17 cellular contexts compared by ENCODE assay signal in the genomic region with DNA sequence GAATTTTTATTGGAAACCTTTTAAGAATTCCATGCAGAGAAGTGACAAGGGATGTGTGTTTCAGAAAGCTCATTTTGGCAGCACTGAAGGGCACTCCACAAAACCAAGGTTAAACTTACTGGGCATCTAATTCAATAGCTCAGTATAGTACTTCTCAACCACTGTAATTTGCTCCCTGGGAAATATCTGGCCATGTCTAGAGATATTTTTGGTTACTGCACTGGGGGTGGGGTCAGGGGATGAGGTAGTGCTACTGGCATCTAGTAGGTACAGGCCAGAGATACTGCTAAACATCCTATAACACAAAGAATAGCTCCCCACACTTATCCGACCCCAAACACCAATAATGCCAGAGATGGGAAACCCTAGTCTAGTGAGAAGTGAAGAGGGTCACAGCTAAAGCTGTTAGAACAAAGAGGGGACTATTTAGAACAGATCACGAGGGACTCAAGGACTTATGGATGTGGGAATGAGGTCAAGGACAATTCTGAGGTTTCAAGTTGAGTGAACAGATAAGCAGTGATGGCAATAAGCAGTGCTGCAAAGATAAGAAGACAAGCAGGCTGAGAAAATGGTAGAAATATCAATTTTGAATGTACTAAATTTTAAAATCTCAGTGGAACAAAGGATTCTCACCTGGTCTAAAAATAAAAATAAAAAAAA. TPM values are rescaled to one million over a fixed set of nuclear protein-coding genes. Genes with fewer than 3 reads are reported as not detected.
DNase-seq lines count a peak whose midpoint lies in the region; ATAC-seq and TF ChIP-seq lines count a peak whose summit lies in the region.
"Had no signal": no experiment of that assay in that cellular context is flagged by ENCODE, and none has a peak within 500 bp of the region (broad histone marks: within the 10 kb centered on the region; RNA-seq: fewer than 3 reads in every experiment).

No MANE protein-coding gene starts in this region.

- TF ChIP-seq CTCF in heart right ventricle (IDR thresholded peaks at IDR 0.05) (no peak), neural crest cell (conservative IDR thresholded peaks at IDR 0.05) (no peak), nephron progenitor cell (IDR thresholded peaks at IDR 0.05) (no peak)

- CTCF ChIA-PET in activated CD4-positive, alpha-beta memory T cell treated with anti-CD3 and anti-CD28 coated beads for 36 hours (lab: Charles Lee): interaction anchor here (1.8 kb wide), 1 partner anchor 9 kb away, joined by 8 read pairs; no protein-coding TSS in a partner anchor
- CTCF ChIA-PET in activated CD4-positive, alpha-beta memory T cell treated with anti-CD3 and anti-CD28 coated beads, Interleukin-2, amount 10 ng/mL, durations not matched to agents 7 days and 5 days (lab: Charles Lee): interaction anchor here (0.6 to 5.3 kb wide), 3 partner anchors 9 to 371 kb away, joined by 3 to 30 read pairs (median 5); no protein-coding TSS in a partner anchor

- H3K4me1 Mint-ChIP-seq in activated CD4-positive, alpha-beta memory T cell treated with anti-CD3 and anti-CD28 coated beads for 36 hours (ENCODE audit: low read depth): peaks cover 31% of the 10 kb centered on the region
- peaks cover 36% of the 10 kb centered on the region for H3K4me1 Mint-ChIP-seq in activated CD4-positive, alpha-beta memory T cell treated with anti-CD3 and anti-CD28 coated beads, Interleukin-2, amount 10 ng/mL, durations not matched to agents 7 days and 5 days
- peaks cover 27% of the 10 kb centered on the region for H3K4me1 Mint-ChIP-seq in activated naive CD8-positive, alpha-beta T cell treated with anti-CD3 and anti-CD28 coated beads, Interleukin-2, amount 50 U/mL, for 24 hours
- H3K4me1 Mint-ChIP-seq in neural crest cell (peaks cover 20% of the 10 kb centered on the region), nephron progenitor cell (peaks cover 26% of the 10 kb centered on the region)

- no peaks in the 10 kb centered on the region for H3K9me3 ChIP-seq in heart right ventricle
- no peaks in the 10 kb centered on the region for H3K9me3 ChIP-seq in aorta (ENCODE audit: control insufficient read depth, low read length)
- H3K9me3 ChIP-seq: BLaER1 had no signal

- POLR2A ChIA-PET in activated CD4-positive, alpha-beta memory T cell treated with anti-CD3 and anti-CD28 coated beads for 36 hours (lab: Charles Lee): no interaction called here
- POLR2A ChIA-PET in activated CD4-positive, alpha-beta memory T cell treated with anti-CD3 and anti-CD28 coated beads, Interleukin-2, amount 10 ng/mL, durations not matched to agents 7 days and 5 days (lab: Charles Lee): no interaction called here

- peak in 4 of 8 donors; percentile 19 to 54 (median 34) for ATAC-seq in heart right ventricle
- no peak for ATAC-seq in Right ventricle myocardium inferior
- no peak for ATAC-seq in activated naive CD8-positive, alpha-beta T cell treated with anti-CD3 and anti-CD28 coated beads, Interleukin-2, amount 50 U/mL, for 24 hours
- ATAC-seq in aorta (ENCODE audit: low FRiP score): no peak

- H3K27ac ChIP-seq in heart right ventricle (peak overlapping the region in 6 of 10 donors; percentile 9 to 64 (median 56)), aorta (ENCODE audit: low read depth in 1 of 2, low read length in 2 of 2) (no peak overlapping the region)
- H3K27ac ChIP-seq: BLaER1 had no signal

- H3K27me3 ChIP-seq in heart right ventricle (no peaks in the 10 kb centered on the region), aorta (ENCODE audit: control insufficient read depth in 1 of 2, insufficient read depth in 2 of 2, low read length in 1 of 2) (no peaks in the 10 kb centered on the region)
- H3K27me3 ChIP-seq: BLaER1 had no signal

- intact Hi-C loops in activated CD4-positive, alpha-beta memory T cell treated with anti-CD3 and anti-CD28 coated beads for 36 hours (cut with micrococcal nuclease): no loop called here
- intact Hi-C loops in heart right ventricle (cut with DNase I): no loop called here
- intact Hi-C loops in Right ventricle myocardium inferior (cut with DNase I): no loop called here
- intact Hi-C loops in aorta (cut with DNase I): no loop called here

- H3K4me1 ChIP-seq in heart right ventricle: peaks cover 5 to 46% (median 25%) of the 10 kb centered on the region in 9 donors
- H3K4me1 ChIP-seq in aorta (ENCODE audit: control insufficient read depth in 1 of 2, insufficient read depth in 2 of 2, low read length in 2 of 2): peaks cover 0 to 5% of the 10 kb centered on the region in 2 donors

- H3K36me3 ChIP-seq in heart right ventricle (peaks cover 0 to 69% (median 32%) of the 10 kb centered on the region in 9 donors), aorta (ENCODE audit: control insufficient read depth in 1 of 2, insufficient read depth in 2 of 2, low read length in 1 of 2) (peaks cover 4 to 17% of the 10 kb centered on the region in 2 donors)

- H3K4me3 ChIP-seq in heart right ventricle: no peak overlapping the region
- H3K4me3 ChIP-seq in aorta (ENCODE audit: low read length in 2 of 2): no peak overlapping the region
- H3K4me3 ChIP-seq: BLaER1 had no signal

- peaks cover 47% of the 10 kb centered on the region for H3K36me3 Mint-ChIP-seq in activated CD4-positive, alpha-beta memory T cell treated with anti-CD3 and anti-CD28 coated beads for 36 hours
- peaks cover 39% of the 10 kb centered on the region for H3K36me3 Mint-ChIP-seq in activated CD4-positive, alpha-beta memory T cell treated with anti-CD3 and anti-CD28 coated beads, Interleukin-2, amount 10 ng/mL, durations not matched to agents 7 days and 5 days (ENCODE audit: low read depth)
- H3K36me3 Mint-ChIP-seq in activated naive CD8-positive, alpha-beta T cell treated with anti-CD3 and anti-CD28 coated beads, Interleukin-2, amount 50 U/mL, for 24 hours (ENCODE audit: low read depth): peaks cover 34% of the 10 kb centered on the region
- H3K36me3 Mint-ChIP-seq in neural crest cell (ENCODE audit: low read depth) (peaks cover 3% of the 10 kb centered on the region), nephron progenitor cell (ENCODE audit: low read depth) (peaks cover 23% of the 10 kb centered on the region)

- H3K27ac Mint-ChIP-seq in activated CD4-positive, alpha-beta memory T cell treated with anti-CD3 and anti-CD28 coated beads for 36 hours: peak overlapping the region; percentile 36
- H3K27ac Mint-ChIP-seq in activated CD4-positive, alpha-beta memory T cell treated with anti-CD3 and anti-CD28 coated beads, Interleukin-2, amount 10 ng/mL, durations not matched to agents 7 days and 5 days: no peak overlapping the region
- peak overlapping the region; percentile 40 for H3K27ac Mint-ChIP-seq in activated naive CD8-positive, alpha-beta T cell treated with anti-CD3 and anti-CD28 coated beads, Interleukin-2, amount 50 U/mL, for 24 hours
- no peak overlapping the region for H3K27ac Mint-ChIP-seq in neural crest cell (ENCODE audit: unreplicated experiment)
- no peak overlapping the region for H3K27ac Mint-ChIP-seq in nephron progenitor cell

- 45 to 65% methylated on average over 2 of the region's 2 CpGs for WGBS in heart right ventricle, 2 donors
- 80 to 88% methylated on average over 2 of the region's 2 CpGs for WGBS in aorta, 2 donors

- no peak for DNase-seq in activated CD4-positive, alpha-beta memory T cell treated with anti-CD3 and anti-CD28 coated beads for 36 hours
- no peak for DNase-seq in activated CD4-positive, alpha-beta memory T cell treated with anti-CD3 and anti-CD28 coated beads, Interleukin-2, amount 10 ng/mL, durations not matched to agents 7 days and 5 days
- DNase-seq in heart right ventricle (peak in 1 of 2 donors; percentile 30), Right ventricle myocardium inferior (ENCODE audit: missing footprints) (no peak), neural crest cell (ENCODE audit: low read depth, low spot score) (no peak), aorta (no peak), nephron progenitor cell (no peak)
- no peak for DNase-seq in activated naive CD8-positive, alpha-beta T cell treated with anti-CD3 and anti-CD28 coated beads, Interleukin-2, amount 50 U/mL, for 24 hours
- DNase-seq: 8988T, EL, GOT3, NCI-H1048, NCI-H146, NCI-H226, NCI-H526, OCI-M1 had no signal

- H3K9me3 Mint-ChIP-seq in activated CD4-positive, alpha-beta memory T cell treated with anti-CD3 and anti-CD28 coated beads for 36 hours: no peaks in the 10 kb centered on the region
- H3K9me3 Mint-ChIP-seq in activated CD4-positive, alpha-beta memory T cell treated with anti-CD3 and anti-CD28 coated beads, Interleukin-2, amount 10 ng/mL, durations not matched to agents 7 days and 5 days: no peaks in the 10 kb centered on the region
- H3K9me3 Mint-ChIP-seq in activated naive CD8-positive, alpha-beta T cell treated with anti-CD3 and anti-CD28 coated beads, Interleukin-2, amount 50 U/mL, for 24 hours: no peaks in the 10 kb centered on the region
- H3K9me3 Mint-ChIP-seq in neural crest cell (no peaks in the 10 kb centered on the region), nephron progenitor cell (no peaks in the 10 kb centered on the region)

- H3K27me3 Mint-ChIP-seq in activated CD4-positive, alpha-beta memory T cell treated with anti-CD3 and anti-CD28 coated beads for 36 hours: no peaks in the 10 kb centered on the region
- no peaks in the 10 kb centered on the region for H3K27me3 Mint-ChIP-seq in activated CD4-positive, alpha-beta memory T cell treated with anti-CD3 and anti-CD28 coated beads, Interleukin-2, amount 10 ng/mL, durations not matched to agents 7 days and 5 days
- H3K27me3 Mint-ChIP-seq in activated naive CD8-positive, alpha-beta T cell treated with anti-CD3 and anti-CD28 coated beads, Interleukin-2, amount 50 U/mL, for 24 hours: no peaks in the 10 kb centered on the region
- H3K27me3 Mint-ChIP-seq in neural crest cell (ENCODE audit: low read depth) (no peaks in the 10 kb centered on the region), nephron progenitor cell (ENCODE audit: low read depth, poor library complexity) (no peaks in the 10 kb centered on the region)

- no peak overlapping the region for H3K4me3 Mint-ChIP-seq in activated CD4-positive, alpha-beta memory T cell treated with anti-CD3 and anti-CD28 coated beads for 36 hours
- H3K4me3 Mint-ChIP-seq in activated CD4-positive, alpha-beta memory T cell treated with anti-CD3 and anti-CD28 coated beads, Interleukin-2, amount 10 ng/mL, durations not matched to agents 7 days and 5 days: no peak overlapping the region
- H3K4me3 Mint-ChIP-seq in activated naive CD8-positive, alpha-beta T cell treated with anti-CD3 and anti-CD28 coated beads, Interleukin-2, amount 50 U/mL, for 24 hours: no peak overlapping the region
- H3K4me3 Mint-ChIP-seq in neural crest cell: peak overlapping the region; percentile 50
- no peak overlapping the region for H3K4me3 Mint-ChIP-seq in nephron progenitor cell

RNA-seq across cellular contexts. Expression of a gene that starts 3.2 kb away (rescaled TPM):
- 10 to 100 TPM; 29.6 to 34.2 TPM for total RNA-seq in activated CD4-positive, alpha-beta memory T cell treated with anti-CD3 and anti-CD28 coated beads for 36 hours
- 10 to 100 TPM; 20.3 to 23.9 TPM for total RNA-seq in activated CD4-positive, alpha-beta memory T cell treated with anti-CD3 and anti-CD28 coated beads, Interleukin-2, amount 10 ng/mL, durations not matched to agents 7 days and 5 days
- total RNA-seq in heart right ventricle: 100 to 1,000 TPM in 2 of 10 donors, 10 to 100 TPM in 8; 63.4 to 108 (median 81.5) TPM
- 10 to 100 TPM; 36.4 to 79.8 TPM for polyA plus RNA-seq in heart right ventricle
- 66.9 TPM for total RNA-seq in Right ventricle myocardium inferior
- 25.9 and 28.2 TPM in 2 replicates for total RNA-seq in neural crest cell
- total RNA-seq in aorta: 10 to 100 TPM; 14.1 to 16.5 TPM
- polyA plus RNA-seq in aorta: 10 to 100 TPM; 23.8 to 29.4 TPM

RNA-seq across cellular contexts. Expression of a gene that starts 3.5 kb away (rescaled TPM):
- total RNA-seq in activated CD4-positive, alpha-beta memory T cell treated with anti-CD3 and anti-CD28 coated beads for 36 hours: 10 to 100 TPM; 54.9 to 56.4 TPM
- 10 to 100 TPM; 48.5 to 50.3 TPM for total RNA-seq in activated CD4-positive, alpha-beta memory T cell treated with anti-CD3 and anti-CD28 coated beads, Interleukin-2, amount 10 ng/mL, durations not matched to agents 7 days and 5 days
- total RNA-seq in heart right ventricle (10 to 100 TPM; 53.3 to 72.6 (median 64.7) TPM), Right ventricle myocardium inferior (75.2 TPM), neural crest cell (56.1 and 56.3 TPM in 2 replicates), aorta (10 to 100 TPM; 24.9 to 32.2 TPM)
- polyA plus RNA-seq in heart right ventricle (10 to 100 TPM; 47.5 to 95.0 TPM), aorta (10 to 100 TPM; 29.3 to 42.4 TPM)

Comparison
In these comparisons a context has a peak if more than half of its experiments do, and no peak if none do; other contexts are left out.
1. H3K27ac Mint-ChIP-seq: peak in activated CD4-positive, alpha-beta memory T cell treated with anti-CD3 and anti-CD28 coated beads for 36 hours (single experiment) and activated naive CD8-positive, alpha-beta T cell treated with anti-CD3 and anti-CD28 coated beads, Interleukin-2, amount 50 U/mL, for 24 hours (single experiment); none in activated CD4-positive, alpha-beta memory T cell treated with anti-CD3 and anti-CD28 coated beads, Interleukin-2, amount 10 ng/mL, durations not matched to agents 7 days and 5 days (single experiment), neural crest cell (single experiment) and nephron progenitor cell (single experiment).
2. H3K27ac ChIP-seq: peak in heart right ventricle (6 of 10); none in aorta (0 of 2).